1 cellular context compared by ENCODE assay signal in the genomic region with DNA sequence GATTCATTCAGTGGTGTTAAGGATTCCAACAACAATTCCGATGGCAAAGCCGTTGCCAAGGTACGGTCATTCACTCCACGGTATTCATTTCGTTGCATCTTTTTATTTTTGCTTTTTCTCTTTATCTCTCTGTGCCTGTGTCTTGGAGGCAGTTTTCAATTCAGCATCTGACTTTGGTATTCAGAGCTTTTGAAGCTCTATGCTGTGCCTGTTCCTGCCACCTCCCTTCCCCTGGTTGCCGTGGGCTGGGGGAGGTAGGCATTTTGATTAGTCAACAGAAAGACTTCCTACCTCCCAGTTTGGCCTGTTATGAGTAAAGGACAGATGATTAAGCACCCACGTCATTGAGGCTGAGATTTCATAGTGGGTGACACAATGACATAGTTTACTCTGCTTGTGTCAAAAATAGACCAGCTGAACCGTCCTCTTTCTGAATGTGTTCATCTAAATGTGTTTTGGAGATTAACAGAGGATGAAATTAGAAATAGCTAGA.
TF ChIP-seq lines count a peak whose summit lies in the region.

No MANE protein-coding gene starts in this region.

TF ChIP-seq in GM12878, 131 proteins besides CTCF, POLR2A, EP300 and RAD21 (continued from another document):
- TF ChIP-seq, protein P1, sequence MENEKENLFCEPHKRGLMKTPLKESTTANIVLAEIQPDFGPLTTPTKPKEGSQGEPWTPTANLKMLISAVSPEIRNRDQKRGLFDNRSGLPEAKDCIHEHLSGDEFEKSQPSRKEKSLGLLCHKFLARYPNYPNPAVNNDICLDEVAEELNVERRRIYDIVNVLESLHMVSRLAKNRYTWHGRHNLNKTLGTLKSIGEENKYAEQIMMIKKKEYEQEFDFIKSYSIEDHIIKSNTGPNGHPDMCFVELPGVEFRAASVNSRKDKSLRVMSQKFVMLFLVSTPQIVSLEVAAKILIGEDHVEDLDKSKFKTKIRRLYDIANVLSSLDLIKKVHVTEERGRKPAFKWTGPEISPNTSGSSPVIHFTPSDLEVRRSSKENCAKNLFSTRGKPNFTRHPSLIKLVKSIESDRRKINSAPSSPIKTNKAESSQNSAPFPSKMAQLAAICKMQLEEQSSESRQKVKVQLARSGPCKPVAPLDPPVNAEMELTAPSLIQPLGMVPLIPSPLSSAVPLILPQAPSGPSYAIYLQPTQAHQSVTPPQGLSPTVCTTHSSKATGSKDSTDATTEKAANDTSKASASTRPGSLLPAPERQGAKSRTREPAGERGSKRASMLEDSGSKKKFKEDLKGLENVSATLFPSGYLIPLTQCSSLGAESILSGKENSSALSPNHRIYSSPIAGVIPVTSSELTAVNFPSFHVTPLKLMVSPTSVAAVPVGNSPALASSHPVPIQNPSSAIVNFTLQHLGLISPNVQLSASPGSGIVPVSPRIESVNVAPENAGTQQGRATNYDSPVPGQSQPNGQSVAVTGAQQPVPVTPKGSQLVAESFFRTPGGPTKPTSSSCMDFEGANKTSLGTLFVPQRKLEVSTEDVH (IDR thresholded peaks at IDR 0.05; ENCODE audit: low read depth, partially characterized antibody): no peak
- TF ChIP-seq MTA3 (IDR thresholded peaks at IDR 0.05; ENCODE audit: borderline replicate concordance, low read length) (peak; percentile 77; the same call in 1 of the 2 replicates), NKRF (conservative IDR thresholded peaks at IDR 0.05) (no peak), ATF7 (IDR thresholded peaks at IDR 0.05; ENCODE audit: low read depth) (peak; percentile 89), NFIC (IDR thresholded peaks at IDR 0.05; ENCODE audit: low read depth, low read length) (peak; percentile 85), FOS (IDR thresholded peaks at IDR 0.05; ENCODE audit: borderline replicate concordance, extremely low read depth, insufficient read length) (no peak), LARP7 (IDR thresholded peaks at IDR 0.05) (no peak), RBBP5 (conservative IDR thresholded peaks at IDR 0.05) (no peak), CEBPB (IDR thresholded peaks at IDR 0.05; ENCODE audit: borderline replicate concordance in 1 of 2, low read depth in 2 of 2, low read length in 2 of 2) (0 out of 4 replicates have a peak, but pooled peaks of 1 of the 2 experiments have one; percentile 53), IKZF1 (conservative IDR thresholded peaks at IDR 0.05) (no peak), ATF2 (IDR thresholded peaks at IDR 0.05; ENCODE audit: low read length) (peak; percentile 98), FOXM1 (IDR thresholded peaks at IDR 0.05; ENCODE audit: low read depth, low read length) (peak; percentile 88), IKZF2 (IDR thresholded peaks at IDR 0.05) (peak; percentile 49 to 67), USF2 (IDR thresholded peaks at IDR 0.05; ENCODE audit: borderline replicate concordance, low read depth, low read length) (no peak), SREBF2 (IDR thresholded peaks at IDR 0.05; ENCODE audit: low read length) (no peak), ZNF274 (IDR thresholded peaks at IDR 0.05; ENCODE audit: insufficient read depth, insufficient read length) (no peak), SMARCA5 (IDR thresholded peaks at IDR 0.05) (no peak), CREB1 (IDR thresholded peaks at IDR 0.05; ENCODE audit: low read depth) (peak; percentile 98), MEF2B (IDR thresholded peaks at IDR 0.05; ENCODE audit: partially characterized antibody, poor library complexity, severe bottlenecking) (peak; percentile 80), RCOR1 (conservative IDR thresholded peaks at IDR 0.05; ENCODE audit: low read depth, low read length) (peak; percentile 86; the same call in 1 of the 2 replicates), MTA2 (IDR thresholded peaks at IDR 0.05; ENCODE audit: low read depth) (peak; percentile 58; the same call in 1 of the 2 replicates)
- TF ChIP-seq, protein P2, sequence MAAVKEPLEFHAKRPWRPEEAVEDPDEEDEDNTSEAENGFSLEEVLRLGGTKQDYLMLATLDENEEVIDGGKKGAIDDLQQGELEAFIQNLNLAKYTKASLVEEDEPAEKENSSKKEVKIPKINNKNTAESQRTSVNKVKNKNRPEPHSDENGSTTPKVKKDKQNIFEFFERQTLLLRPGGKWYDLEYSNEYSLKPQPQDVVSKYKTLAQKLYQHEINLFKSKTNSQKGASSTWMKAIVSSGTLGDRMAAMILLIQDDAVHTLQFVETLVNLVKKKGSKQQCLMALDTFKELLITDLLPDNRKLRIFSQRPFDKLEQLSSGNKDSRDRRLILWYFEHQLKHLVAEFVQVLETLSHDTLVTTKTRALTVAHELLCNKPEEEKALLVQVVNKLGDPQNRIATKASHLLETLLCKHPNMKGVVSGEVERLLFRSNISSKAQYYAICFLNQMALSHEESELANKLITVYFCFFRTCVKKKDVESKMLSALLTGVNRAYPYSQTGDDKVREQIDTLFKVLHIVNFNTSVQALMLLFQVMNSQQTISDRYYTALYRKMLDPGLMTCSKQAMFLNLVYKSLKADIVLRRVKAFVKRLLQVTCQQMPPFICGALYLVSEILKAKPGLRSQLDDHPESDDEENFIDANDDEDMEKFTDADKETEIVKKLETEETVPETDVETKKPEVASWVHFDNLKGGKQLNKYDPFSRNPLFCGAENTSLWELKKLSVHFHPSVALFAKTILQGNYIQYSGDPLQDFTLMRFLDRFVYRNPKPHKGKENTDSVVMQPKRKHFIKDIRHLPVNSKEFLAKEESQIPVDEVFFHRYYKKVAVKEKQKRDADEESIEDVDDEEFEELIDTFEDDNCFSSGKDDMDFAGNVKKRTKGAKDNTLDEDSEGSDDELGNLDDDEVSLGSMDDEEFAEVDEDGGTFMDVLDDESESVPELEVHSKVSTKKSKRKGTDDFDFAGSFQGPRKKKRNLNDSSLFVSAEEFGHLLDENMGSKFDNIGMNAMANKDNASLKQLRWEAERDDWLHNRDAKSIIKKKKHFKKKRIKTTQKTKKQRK (IDR thresholded peaks at IDR 0.05; ENCODE audit: low read depth, low read length): no peak
